Comparison of ENCODE assay signal across 8 cellular contexts in the genomic region with DNA sequence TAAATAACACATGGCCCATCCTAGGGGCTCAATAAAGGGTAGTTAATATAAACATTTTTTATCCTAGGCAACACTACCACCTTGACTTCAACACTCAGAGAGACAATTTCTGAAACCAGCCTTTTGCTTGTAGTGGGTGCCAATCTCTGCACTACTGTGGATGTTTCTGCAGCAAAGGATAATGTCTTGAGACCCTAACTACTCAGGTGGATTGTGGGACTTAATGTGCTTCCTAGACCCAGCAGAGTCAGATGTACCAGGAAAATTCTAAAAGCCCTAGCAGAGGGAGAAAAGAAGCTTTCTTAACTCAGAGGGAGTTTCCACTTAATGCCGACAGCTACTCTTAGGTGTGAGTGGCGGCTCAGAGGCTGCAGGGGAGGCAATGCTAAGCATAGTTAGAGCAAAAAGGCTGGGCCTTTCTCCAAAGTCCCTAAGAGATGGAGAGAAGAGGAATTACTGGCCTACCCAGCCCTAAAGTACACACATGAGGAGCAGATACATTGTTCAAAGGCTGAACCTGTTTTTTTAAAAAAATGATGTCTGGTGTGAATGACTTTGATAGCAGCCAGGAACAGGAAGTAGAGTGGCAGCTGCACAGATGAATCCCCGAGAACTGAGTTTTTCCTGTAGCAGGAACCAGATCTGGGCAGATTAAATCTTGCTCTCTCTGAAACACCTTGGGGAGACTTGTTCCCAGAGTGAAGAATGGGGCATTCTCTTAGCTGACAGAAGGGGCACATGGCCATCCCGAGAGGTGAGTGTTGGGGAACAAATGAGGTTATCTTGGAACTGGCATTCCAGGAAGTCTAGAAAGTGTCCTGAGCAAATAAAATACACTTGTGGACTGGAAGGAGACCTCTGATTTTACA. TPM values are rescaled to one million over a fixed set of nuclear protein-coding genes. Genes with fewer than 3 reads are reported as not detected.
DNase-seq lines count a peak whose midpoint lies in the region; TF ChIP-seq lines count a peak whose summit lies in the region.

No MANE protein-coding gene starts in this region.

- H3K9me3 ChIP-seq in cardiac muscle cell (ENCODE audit: low read depth) (no peaks in the 10 kb centered on the region), left ventricle myocardium inferior (replicated peaks) (no peaks in the 10 kb centered on the region), SJCRH30 (replicated peaks) (no peaks in the 10 kb centered on the region), hepatocyte (ENCODE audit: low read depth) (no peaks in the 10 kb centered on the region), thyroid gland (no peaks in the 10 kb centered on the region)

- peaks cover 18% of the 10 kb centered on the region for H3K4me1 ChIP-seq in cardiac muscle cell (ENCODE audit: low read depth)
- peaks cover 13% of the 10 kb centered on the region for H3K4me1 ChIP-seq in left ventricle myocardium inferior
- H3K4me1 ChIP-seq in SJCRH30, result peaks cover 17% of the 10 kb centered on the region
- H3K4me1 ChIP-seq in hepatocyte (ENCODE audit: insufficient read depth), result peaks cover 23% of the 10 kb centered on the region
- H3K4me1 ChIP-seq in thyroid gland, result peaks cover 9 to 22% of the 10 kb centered on the region in 2 donors

- H4K20me1 ChIP-seq in hepatocyte (ENCODE audit: insufficient read depth, poor library complexity, severe bottlenecking), result no peaks in the 10 kb centered on the region

- H3K4me3 ChIP-seq in cardiac muscle cell, result no peak overlapping the region
- no peak overlapping the region for H3K4me3 ChIP-seq in left ventricle myocardium inferior
- peak overlapping the region; percentile 16 for H3K4me3 ChIP-seq in SJCRH30
- H3K4me3 ChIP-seq in hepatocyte, result no peak overlapping the region
- no peak overlapping the region for H3K4me3 ChIP-seq in thyroid gland (replicated peaks in 1 of 3)
- H3K4me3 ChIP-seq in coronary artery, result no peak overlapping the region

- H3K27me3 ChIP-seq in cardiac muscle cell, result no peaks in the 10 kb centered on the region
- no peaks in the 10 kb centered on the region for H3K27me3 ChIP-seq in left ventricle myocardium inferior (ENCODE audit: low read depth)
- H3K27me3 ChIP-seq in SJCRH30, result no peaks in the 10 kb centered on the region
- no peaks in the 10 kb centered on the region for H3K27me3 ChIP-seq in hepatocyte
- no peaks in the 10 kb centered on the region for H3K27me3 ChIP-seq in thyroid gland

- peak overlapping the region; percentile 65 for H3K4me2 ChIP-seq in hepatocyte

- intact Hi-C loops in left ventricle myocardium inferior (cut with micrococcal nuclease), result no loop called here
- intact Hi-C loops in thyroid gland (cut with DNase I), result no loop called here

- H3K36me3 ChIP-seq in cardiac muscle cell, result no peaks in the 10 kb centered on the region
- no peaks in the 10 kb centered on the region for H3K36me3 ChIP-seq in left ventricle myocardium inferior
- H3K36me3 ChIP-seq in SJCRH30, result no peaks in the 10 kb centered on the region
- H3K36me3 ChIP-seq in hepatocyte (replicated peaks; ENCODE audit: insufficient read depth, low read depth), result no peaks in the 10 kb centered on the region
- no peaks in the 10 kb centered on the region for H3K36me3 ChIP-seq in thyroid gland

- H3K27ac ChIP-seq in cardiac muscle cell (peak overlapping the region; percentile 22), left ventricle myocardium inferior (replicated peaks) (no peak overlapping the region), SJCRH30 (peak overlapping the region; percentile 51), hepatocyte (peak overlapping the region; percentile 94), thyroid gland (peak overlapping the region in 2 of 3 donors; percentile 48 to 49), coronary artery (no peak overlapping the region)

- H3K9me2 ChIP-seq in hepatocyte (replicated peaks; ENCODE audit: insufficient read depth), result no peaks in the 10 kb centered on the region

- peak overlapping the region; percentile 50 for H2AFZ ChIP-seq in hepatocyte

- no peak for TF ChIP-seq CTCF in cardiac muscle cell (IDR thresholded peaks at IDR 0.05; ENCODE audit: low read depth, low read length)
- TF ChIP-seq CTCF in left ventricle myocardium inferior (IDR thresholded peaks at IDR 0.05; ENCODE audit: borderline replicate concordance), result no peak
- TF ChIP-seq CTCF in hepatocyte (IDR thresholded peaks at IDR 0.05; ENCODE audit: poor library complexity), result no peak
- TF ChIP-seq CTCF in thyroid gland (IDR thresholded peaks at IDR 0.05), result no peak
- no peak for TF ChIP-seq CTCF in coronary artery (IDR thresholded peaks at IDR 0.05)

- no peaks in the 10 kb centered on the region for H3K79me2 ChIP-seq in hepatocyte

- no peak for TF ChIP-seq POLR2A in thyroid gland (IDR thresholded peaks at IDR 0.05)

- 31% methylated on average over 4 of the region's 4 CpGs for whole genome bisulfite sequencing in hepatocyte (ENCODE audit: low lambda C conversion rate, missing lambda C conversion rate)
- 28 to 30% methylated on average over 4 of the region's 4 CpGs for WGBS in thyroid gland, 2 donors

- DNase-seq in cardiac muscle cell (ENCODE audit: low read depth in 1 of 2, low spot score in 1 of 2) (peak; percentile 31 to 58), left ventricle myocardium inferior (no peak), SJCRH30 (peak; percentile 14 to 53), hepatocyte (ENCODE audit: low spot score) (peak; percentile 64), thyroid gland (peak; percentile 53 to 66), coronary artery (ENCODE audit: low spot score) (no peak), activated gamma-delta T cell treated with Interleukin-2 at 50 U/mL for 16 hours (no peak), COR-L47 (lab: John Stamatoyannopoulos, UW) (no peak)

RNA-seq across cellular contexts. Expression of gene ABCD3, which starts 33.5 kb away (rescaled TPM):
- total RNA-seq in cardiac muscle cell (20.7 and 24.1 TPM in 2 replicates), left ventricle myocardium inferior (76.6 TPM), hepatocyte (76.2 and 96.4 TPM in 2 replicates), thyroid gland (10 to 100 TPM; 45.3 to 52.1 (median 49.2) TPM)
- polyA plus RNA-seq in cardiac muscle cell (30.6 and 30.8 TPM in 2 replicates), hepatocyte (42.2 and 50.7 TPM in 2 replicates)
- total RNA-seq in SJCRH30 (2014; rRNA removed; shearing (Covaris generic)), result 52.0 and 53.4 TPM in 2 replicates

Comparison
In these comparisons a context has a peak if more than half of its experiments do, and no peak if none do; other contexts are left out.
1. DNase-seq: peak in cardiac muscle cell (2 of 2), SJCRH30 (2 of 2), hepatocyte (single experiment) and thyroid gland (2 of 2); none in left ventricle myocardium inferior (single experiment), coronary artery (single experiment), activated gamma-delta T cell treated with Interleukin-2 at 50 U/mL for 16 hours (single experiment) and COR-L47 (single experiment).
2. H3K27ac ChIP-seq: peak in cardiac muscle cell (single experiment), SJCRH30 (single experiment), hepatocyte (single experiment) and thyroid gland (2 of 3); none in left ventricle myocardium inferior (single experiment) and coronary artery (0 of 2).